8 cellular contexts compared by ENCODE assay signal in genomic region chr5:158979749-158980521, GRCh38.
A peak's percentile ranks its signal among the peaks of the same experiment; 100 is the strongest.
DNase-seq lines count a peak whose midpoint lies in the region; ATAC-seq and TF ChIP-seq lines count a peak whose summit lies in the region.
"Had no signal": no experiment of that assay in that cellular context is flagged by ENCODE, and none has a peak within 500 bp of the region (broad histone marks: within the 10 kb centered on the region; RNA-seq: fewer than 3 reads in every experiment).

No MANE protein-coding gene starts in this region.

- H3K4me3 Mint-ChIP-seq in MCF 10A (ENCODE audit: unreplicated experiment): peak overlapping the region; percentile 42

- H3K36me3 Mint-ChIP-seq in MCF 10A (ENCODE audit: insufficient read depth, unreplicated experiment): no peaks in the 10 kb centered on the region

- BruUV-seq in MCF 10A (replicated peaks; lab: Mats Ljungman, UMichigan): no TSS peak

- H3K9ac ChIP-seq in Karpas-422 (ENCODE audit: low read length) (no peak overlapping the region), liver (ENCODE audit: low read depth in 1 of 2, low read length in 2 of 2) (no peak overlapping the region)

- CTCF ChIA-PET in MCF 10A (lab: Yijun Ruan, JAX): interaction anchor here (0.6 to 1.3 kb wide), 2 partner anchors 17 to 32 kb away, joined by 3 read pairs; no protein-coding TSS in a partner anchor

- no peaks in the 10 kb centered on the region for H3K9me3 ChIP-seq in Karpas-422 (ENCODE audit: low read length)
- no peaks in the 10 kb centered on the region for H3K9me3 ChIP-seq in liver (ENCODE audit: control insufficient read depth in 4 of 4, low read length in 3 of 4)
- no peaks in the 10 kb centered on the region for H3K9me3 ChIP-seq in tibial artery
- H3K9me3 ChIP-seq: Peyer's patch had no signal

- H3K4me2 ChIP-seq in Karpas-422 (ENCODE audit: low read depth, low read length, poor library complexity, severe bottlenecking): no peak overlapping the region

- peaks cover 7% of the 10 kb centered on the region for H3K9me3 Mint-ChIP-seq in MCF 10A (ENCODE audit: unreplicated experiment)

- no peaks in the 10 kb centered on the region for H4K20me1 ChIP-seq in Karpas-422 (ENCODE audit: insufficient read depth, low read depth, low read length)

- 20% methylated on average over 14 of the region's 14 CpGs for WGBS in liver

- peaks cover 98% of the 10 kb centered on the region for H3K79me2 ChIP-seq in Karpas-422 (ENCODE audit: low read length)

- DNase-seq in Karpas-422 (no peak), MCF 10A (ENCODE audit: unreplicated experiment) (peak; percentile 72), tibial artery (peak; percentile 82 to 87)

- H3K4me3 ChIP-seq in Karpas-422 (ENCODE audit: low read length) (no peak overlapping the region), liver (ENCODE audit: low read depth in 1 of 3, low read length in 3 of 3) (peak overlapping the region in 1 of 3 donors; percentile 13), tibial artery (peak overlapping the region; percentile 28 to 33)

- H3K36me3 ChIP-seq in Karpas-422 (ENCODE audit: insufficient read depth, low read length) (peaks cover 11% of the 10 kb centered on the region; the same call in 1 of the 2 replicates), liver (ENCODE audit: control insufficient read depth in 4 of 4, insufficient read depth in 3 of 4, low read depth in 1 of 4, low read length in 3 of 4) (no peaks in the 10 kb centered on the region), tibial artery (no peaks in the 10 kb centered on the region)
- H3K36me3 ChIP-seq: Peyer's patch had no signal

- intact Hi-C loops in MCF 10A (cut with micrococcal nuclease) (no loop called here), tibial artery (cut with DNase I; ENCODE audit: low total_unique reads) (loop anchor here (10.0 kb wide), 1 partner anchor 95 kb away; no protein-coding TSS in a partner anchor)

- no peak for ATAC-seq in GM19463 (IDR thresholded peaks at IDR 0.05; ENCODE audit: unreplicated experiment)
- ATAC-seq in HG03457 (IDR thresholded peaks at IDR 0.05; ENCODE audit: unreplicated experiment): no peak
- no peak for ATAC-seq in GM21423 (IDR thresholded peaks at IDR 0.05; ENCODE audit: unreplicated experiment)

- H3K4me1 Mint-ChIP-seq in MCF 10A (ENCODE audit: insufficient read depth, unreplicated experiment): peaks cover 29% of the 10 kb centered on the region

- H3K4me1 ChIP-seq in Karpas-422 (ENCODE audit: low read length) (peaks cover 47% of the 10 kb centered on the region), liver (ENCODE audit: control insufficient read depth in 4 of 4, insufficient read depth in 4 of 4, low read length in 3 of 4) (peaks cover 0 to 4% (median 2%) of the 10 kb centered on the region in 4 donors), tibial artery (peaks cover 0 to 84% (median 39%) of the 10 kb centered on the region in 4 donors)

- no peaks in the 10 kb centered on the region for H3K9me2 ChIP-seq in Karpas-422 (replicated peaks; ENCODE audit: insufficient read depth, low read length)

- TF ChIP-seq RAD21 in liver (IDR thresholded peaks at IDR 0.05): peak; percentile 15 to 18

- no peaks in the 10 kb centered on the region for H3K27me3 Mint-ChIP-seq in MCF 10A (ENCODE audit: insufficient read depth, unreplicated experiment)

- H3K27ac ChIP-seq in Karpas-422 (ENCODE audit: low read length) (peak overlapping the region; percentile 19; the same call in 1 of the 2 replicates), liver (ENCODE audit: low read depth in 1 of 2, low read length in 2 of 2) (no peak overlapping the region), tibial artery (peak overlapping the region; percentile 46 to 62)

- H3K27me3 ChIP-seq in Karpas-422 (ENCODE audit: low read length): no peaks in the 10 kb centered on the region
- H3K27me3 ChIP-seq in liver (ENCODE audit: control insufficient read depth in 4 of 4, insufficient read depth in 4 of 4, low read length in 3 of 4): no peaks in the 10 kb centered on the region
- no peaks in the 10 kb centered on the region for H3K27me3 ChIP-seq in tibial artery
- H3K27me3 ChIP-seq: Peyer's patch had no signal

- peak overlapping the region; percentile 65 for H3K27ac Mint-ChIP-seq in MCF 10A (ENCODE audit: low read depth, unreplicated experiment)

- H2AFZ ChIP-seq in Karpas-422 (ENCODE audit: low read length): no peak overlapping the region

- TF ChIP-seq CTCF in MCF 10A (IDR thresholded peaks at IDR 0.05; ENCODE audit: unreplicated experiment): no peak
- TF ChIP-seq CTCF in liver (IDR thresholded peaks at IDR 0.05; ENCODE audit: low read depth, low read length, missing input control): no peak
- TF ChIP-seq CTCF in tibial artery (IDR thresholded peaks at IDR 0.05): no peak

- POLR2A ChIA-PET in MCF 10A (lab: Yijun Ruan, JAX): interaction anchor here (0.5 to 2.0 kb wide), 3 partner anchors 10 to 721 kb away, joined by 3 to 11 read pairs (median 4); no protein-coding TSS in a partner anchor

TF ChIP-seq in liver, 16 proteins besides CTCF, POLR2A, EP300 and RAD21:
- peak in 1 of 2 donors; percentile 28 for TF ChIP-seq JUND (IDR thresholded peaks at IDR 0.05)
- TF ChIP-seq RXRA (IDR thresholded peaks at IDR 0.05): peak in 1 of 2 donors; percentile 6
- TF ChIP-seq ZBTB33 (IDR thresholded peaks at IDR 0.05): no peak
- TF ChIP-seq HNF4A (conservative IDR thresholded peaks at IDR 0.05): peak in 1 of 2 donors; percentile 6

Comparison
In these comparisons a context has a peak if more than half of its experiments do, and no peak if none do; other contexts are left out.
1. H3K27ac ChIP-seq: peak in Karpas-422 (single experiment) and tibial artery (2 of 2); none in liver (0 of 2).